ENCODE assay signal across 26 cellular contexts in the genomic region with DNA sequence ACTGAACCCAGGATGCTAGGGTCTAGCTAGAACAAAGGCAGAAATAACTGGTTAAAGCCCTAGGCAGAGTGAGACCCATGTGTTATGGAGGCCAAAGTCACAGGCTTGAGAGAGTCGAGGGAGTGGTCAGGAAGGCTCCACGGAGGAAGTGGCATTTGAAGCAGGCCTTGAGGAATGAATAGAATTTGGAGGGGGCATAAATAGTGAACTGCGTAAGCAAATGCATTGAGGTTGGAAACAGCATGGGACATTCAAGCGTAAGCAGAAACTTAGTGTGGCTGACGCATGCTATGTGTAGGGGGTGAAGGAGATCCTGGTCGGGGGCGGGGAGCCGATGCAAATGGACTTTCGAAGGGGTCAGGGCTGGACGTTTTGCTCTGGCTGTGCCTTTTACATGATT.
"Had no signal": no experiment of that assay in that cellular context is flagged by ENCODE, and none has a peak within 500 bp of the region (broad histone marks: within the 10 kb centered on the region; RNA-seq: fewer than 3 reads in every experiment).

No MANE protein-coding gene starts in this region.

- H3K4me3 Mint-ChIP-seq: activated CD4-positive, alpha-beta memory T cell treated with anti-CD3 and anti-CD28 coated beads for 36 hours; activated CD4-positive, alpha-beta T cell treated with anti-CD3 and anti-CD28 coated beads, Interleukin-2, amount 10 ng/mL, durations not matched to agents 24 days and 14 days; immature natural killer cell; naive thymus-derived CD8-positive, alpha-beta T cell; neural progenitor cell; T-helper 1 cell treated with Interleukin-12 subunit alpha and Interleukin-12 subunit beta and Interleukin-4 antibody, amounts not matched to agents 30 μg/mL and 1 μg/mL, for 36 hours had no signal

- H3K27ac Mint-ChIP-seq: activated CD4-positive, alpha-beta memory T cell treated with anti-CD3 and anti-CD28 coated beads for 36 hours; activated CD4-positive, alpha-beta T cell treated with anti-CD3 and anti-CD28 coated beads, Interleukin-2, amount 10 ng/mL, durations not matched to agents 24 days and 14 days; neural progenitor cell; T-helper 1 cell treated with Interleukin-12 subunit alpha and Interleukin-12 subunit beta and Interleukin-4 antibody, amounts not matched to agents 30 μg/mL and 1 μg/mL, for 36 hours had no signal

- H2AFZ ChIP-seq: hepatocyte, parathyroid adenoma had no signal

- H3K4me3 ChIP-seq: coronary artery, dorsolateral prefrontal cortex, gastroesophageal sphincter, hepatocyte, neural progenitor cell, psoas muscle, sigmoid colon, smooth muscle cell, suprapubic skin, tibial artery had no signal

- H3K27me3 Mint-ChIP-seq: activated CD4-positive, alpha-beta memory T cell treated with anti-CD3 and anti-CD28 coated beads for 36 hours; activated CD4-positive, alpha-beta T cell treated with anti-CD3 and anti-CD28 coated beads, Interleukin-2, amount 10 ng/mL, durations not matched to agents 24 days and 14 days; naive thymus-derived CD8-positive, alpha-beta T cell had no signal

- H3K36me3 Mint-ChIP-seq: activated CD4-positive, alpha-beta memory T cell treated with anti-CD3 and anti-CD28 coated beads for 36 hours; immature natural killer cell had no signal

- H3K9me3 Mint-ChIP-seq: activated CD4-positive, alpha-beta memory T cell treated with anti-CD3 and anti-CD28 coated beads for 36 hours; activated CD4-positive, alpha-beta T cell treated with anti-CD3 and anti-CD28 coated beads, Interleukin-2, amount 10 ng/mL, durations not matched to agents 24 days and 14 days; immature natural killer cell; naive thymus-derived CD8-positive, alpha-beta T cell; neural progenitor cell; T-helper 1 cell treated with Interleukin-12 subunit alpha and Interleukin-12 subunit beta and Interleukin-4 antibody, amounts not matched to agents 30 μg/mL and 1 μg/mL, for 36 hours had no signal

- H3K9me3 ChIP-seq: gastroesophageal sphincter, psoas muscle, sigmoid colon, suprapubic skin, tibial artery had no signal

- H3K9ac ChIP-seq: neural progenitor cell, parathyroid adenoma had no signal

- DNase-seq: activated CD4-positive, alpha-beta memory T cell treated with anti-CD3 and anti-CD28 coated beads for 36 hours; activated CD4-positive, alpha-beta T cell treated with anti-CD3 and anti-CD28 coated beads, Interleukin-2, amount 10 ng/mL, durations not matched to agents 24 days and 14 days; activated CD4-positive, CD25-positive, alpha-beta regulatory T cell treated with anti-CD3 and anti-CD28 coated beads, Interleukin-2, amount 50 U/mL, for 72 hours; activated gamma-delta T cell treated with Interleukin-2 at 50 U/mL for 16 hours; activated naive CD4-positive, alpha-beta T cell treated with anti-CD3 and anti-CD28 coated beads, Interleukin-2, amount 50 U/mL, for 16 hours; anterior cingulate cortex; cerebellar nuclear complex; dorsolateral prefrontal cortex; immature natural killer cell; kidney; naive thymus-derived CD8-positive, alpha-beta T cell; occipital lobe; psoas muscle; sigmoid colon; stimulated activated CD4-positive, alpha-beta T cell treated with anti-CD3 and anti-CD28 coated beads, Interleukin-2, amount 100 ng/mL, for 24 hours; stimulated activated naive CD4-positive, alpha-beta T cell; SW 1271; tibial artery had no signal

- H3K36me3 ChIP-seq: neural progenitor cell, sigmoid colon, suprapubic skin had no signal

- H3K4me1 ChIP-seq: gastroesophageal sphincter, neural progenitor cell, parathyroid adenoma, sigmoid colon, tibial artery had no signal

- H3K4me2 ChIP-seq: hepatocyte, neural progenitor cell, smooth muscle cell had no signal

- ATAC-seq: gastroesophageal sphincter; naive thymus-derived CD8-positive, alpha-beta T cell; psoas muscle had no signal

- H3K27me3 ChIP-seq: dorsolateral prefrontal cortex, gastroesophageal sphincter, hepatocyte, neural progenitor cell, sigmoid colon, suprapubic skin, tibial artery had no signal

- H3K27ac ChIP-seq: coronary artery, gastroesophageal sphincter, hepatocyte, neural progenitor cell, parathyroid adenoma, psoas muscle, sigmoid colon, suprapubic skin, tibial artery had no signal
